9 cellular contexts compared by ENCODE assay signal in the genomic region with DNA sequence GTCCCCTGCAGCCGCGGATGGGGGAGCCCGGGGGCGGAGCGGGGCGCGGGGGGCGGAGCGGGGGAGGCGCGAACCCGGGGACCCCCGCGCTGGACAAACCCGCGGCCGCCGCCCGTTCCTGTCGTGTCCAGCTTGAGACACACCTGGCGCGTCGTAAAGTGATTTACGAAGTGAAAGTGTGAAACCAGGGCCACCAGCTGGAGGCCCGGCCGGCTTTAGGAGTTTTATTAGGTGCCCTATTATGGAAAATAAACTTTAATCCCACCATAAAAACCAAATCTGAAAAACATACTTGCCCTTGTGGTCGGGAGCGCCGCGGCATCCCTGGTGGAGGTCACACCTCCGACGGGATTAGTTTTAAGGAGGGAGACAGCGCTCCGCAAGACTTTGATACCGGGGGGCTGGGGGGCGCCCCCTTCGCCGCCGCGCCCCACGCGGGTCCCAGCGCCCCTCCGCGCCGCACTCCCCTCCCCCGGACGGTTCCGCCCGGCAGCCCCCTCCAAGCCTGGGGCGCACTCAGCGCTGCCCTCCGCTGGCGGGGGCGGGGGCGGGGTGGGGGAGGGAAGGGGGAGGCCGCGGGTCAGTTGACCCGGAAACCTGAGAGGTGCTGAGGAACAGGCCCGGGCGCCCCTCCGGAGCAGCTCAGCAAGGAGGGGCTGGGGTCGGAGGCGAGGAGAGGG. TPM values are rescaled to one million over a fixed set of nuclear protein-coding genes. Genes with fewer than 3 reads are reported as not detected.
DNase-seq lines count a peak whose midpoint lies in the region; ATAC-seq and FAIRE-seq lines count a peak whose summit lies in the region.
"Had no signal": no experiment of that assay in that cellular context is flagged by ENCODE, and none has a peak within 500 bp of the region (broad histone marks: within the 10 kb centered on the region; RNA-seq: fewer than 3 reads in every experiment).

No MANE protein-coding gene starts in this region.

- intact Hi-C loops in dendritic cell treated with granulocyte-macrophage colony-stimulating factor and Interleukin-4, amounts not matched to agents 40 ng/mL and 50 ng/mL, for 4 days (cut with micrococcal nuclease): no loop called here

- H3K27ac ChIP-seq in neuronal stem cell (replicated peaks; ENCODE audit: low read length): no peak overlapping the region
- H3K27ac ChIP-seq: SJSA1 had no signal

- no peak for FAIRE-seq in GM19239 (lab: Jason Lieb, UNC)

- peak overlapping the region; percentile 67 for H2AFZ ChIP-seq in neuronal stem cell (ENCODE audit: low read length)

- peaks cover 35 to 95% (median 68%) of the 10 kb centered on the region in 3 experiments for H3K27me3 ChIP-seq in neuronal stem cell (ENCODE audit: control insufficient read depth in 3 of 3, insufficient read depth in 3 of 3, low read depth in 1 of 3, low read length in 3 of 3)

- no peak overlapping the region for H3K23ac ChIP-seq in neuronal stem cell (ENCODE audit: low read depth, low read length, poor library complexity)

- H3K79me1 ChIP-seq in neuronal stem cell (ENCODE audit: low read depth, low read length): no peaks in the 10 kb centered on the region

- peak; percentile 48 for ATAC-seq in GM18511 (IDR thresholded peaks at IDR 0.05; ENCODE audit: unreplicated experiment)
- no peak for ATAC-seq in HG03457 (IDR thresholded peaks at IDR 0.05; ENCODE audit: unreplicated experiment)

- peaks cover 60% of the 10 kb centered on the region for H3K27me3 Mint-ChIP-seq in IgD-negative memory B cell
- peaks cover 90% of the 10 kb centered on the region for H3K27me3 Mint-ChIP-seq in dendritic cell treated with granulocyte-macrophage colony-stimulating factor and Interleukin-4, amounts not matched to agents 40 ng/mL and 50 ng/mL, for 4 days

- no peak overlapping the region for H2BK12ac ChIP-seq in neuronal stem cell (ENCODE audit: low read length)

- H3K36me3 ChIP-seq in neuronal stem cell (replicated peaks in 1 of 2; ENCODE audit: control insufficient read depth in 2 of 2, insufficient read depth in 2 of 2, low read length in 2 of 2): no peaks in the 10 kb centered on the region
- H3K36me3 ChIP-seq: SJSA1 had no signal

- H3K18ac ChIP-seq in neuronal stem cell (ENCODE audit: low read length): peak overlapping the region; percentile 51

- H2BK120ac ChIP-seq in neuronal stem cell (ENCODE audit: low read depth, low read length): no peak overlapping the region

- H3K14ac ChIP-seq in neuronal stem cell (ENCODE audit: low read length): no peak overlapping the region

- H3K9me3 ChIP-seq in neuronal stem cell (replicated peaks in 1 of 2; ENCODE audit: control insufficient read depth in 2 of 2, insufficient read depth in 1 of 2, low read depth in 1 of 2, low read length in 2 of 2): no peaks in the 10 kb centered on the region
- H3K9me3 ChIP-seq: SJSA1 had no signal

- no CpG with 5 or more reads among the region's 64 CpGs for WGBS in neuronal stem cell (ENCODE audit: extremely low coverage in 2 of 2, insufficient read length in 2 of 2, insufficient replicate concordance in 1 of 2), 2 donors

- no peak overlapping the region for H4K91ac ChIP-seq in neuronal stem cell (ENCODE audit: low read depth, low read length, poor library complexity)

- H3K4me1 Mint-ChIP-seq in IgD-negative memory B cell: peaks cover 14 to 19% (median 16%) of the 10 kb centered on the region in 3 donors
- H3K4me1 Mint-ChIP-seq in dendritic cell treated with granulocyte-macrophage colony-stimulating factor and Interleukin-4, amounts not matched to agents 40 ng/mL and 50 ng/mL, for 4 days (ENCODE audit: low read depth): peaks cover 16% of the 10 kb centered on the region

- H2BK5ac ChIP-seq in neuronal stem cell (ENCODE audit: low read length): no peak overlapping the region

- H3K9ac ChIP-seq in neuronal stem cell (ENCODE audit: low read depth, low read length, poor library complexity): no peak overlapping the region

- peak overlapping the region in 2 of 3 donors; percentile 4 to 14 for H3K27ac Mint-ChIP-seq in IgD-negative memory B cell
- no peak overlapping the region for H3K27ac Mint-ChIP-seq in dendritic cell treated with granulocyte-macrophage colony-stimulating factor and Interleukin-4, amounts not matched to agents 40 ng/mL and 50 ng/mL, for 4 days

- H3K9me3 Mint-ChIP-seq in IgD-negative memory B cell: peaks cover 0 to 4% (median 2%) of the 10 kb centered on the region in 3 donors
- H3K9me3 Mint-ChIP-seq in dendritic cell treated with granulocyte-macrophage colony-stimulating factor and Interleukin-4, amounts not matched to agents 40 ng/mL and 50 ng/mL, for 4 days: no peaks in the 10 kb centered on the region

- peaks cover 9 to 13% of the 10 kb centered on the region in 2 donors for H3K4me1 ChIP-seq in neuronal stem cell (ENCODE audit: control insufficient read depth in 2 of 2, insufficient read depth in 1 of 2, low read depth in 1 of 2, low read length in 2 of 2)

- peak overlapping the region; percentile 72 to 93 (median 80) for H3K4me3 Mint-ChIP-seq in IgD-negative memory B cell
- peak overlapping the region; percentile 70 for H3K4me3 Mint-ChIP-seq in dendritic cell treated with granulocyte-macrophage colony-stimulating factor and Interleukin-4, amounts not matched to agents 40 ng/mL and 50 ng/mL, for 4 days

- DNase-seq in neuronal stem cell (ENCODE audit: low spot score) (no peak), GM19239 (ENCODE audit: insufficient read length, low spot score) (no peak), NAMALWA (ENCODE audit: low spot score) (no peak), NCI-H1048 (lab: John Stamatoyannopoulos, UW) (no peak)

- no peaks in the 10 kb centered on the region for H3K36me3 Mint-ChIP-seq in IgD-negative memory B cell
- H3K36me3 Mint-ChIP-seq in dendritic cell treated with granulocyte-macrophage colony-stimulating factor and Interleukin-4, amounts not matched to agents 40 ng/mL and 50 ng/mL, for 4 days (ENCODE audit: low read depth): no peaks in the 10 kb centered on the region

- peak overlapping the region in 1 of 2 donors; percentile 38 for H3K4me3 ChIP-seq in neuronal stem cell (ENCODE audit: low read length in 2 of 2)
- H3K4me3 ChIP-seq: SJSA1 had no signal

- no peak overlapping the region for H2BK15ac ChIP-seq in neuronal stem cell (ENCODE audit: low read length)

- peak overlapping the region; percentile 48 for H3K4me2 ChIP-seq in neuronal stem cell (ENCODE audit: insufficient read depth, low read length, poor library complexity, severe bottlenecking)

- H3K4ac ChIP-seq in neuronal stem cell (ENCODE audit: low read length): no peak overlapping the region

- H2AK5ac ChIP-seq in neuronal stem cell (ENCODE audit: low read depth, low read length): no peak overlapping the region

- H4K8ac ChIP-seq in neuronal stem cell (ENCODE audit: low read depth, low read length): no peak overlapping the region

RNA-seq across cellular contexts. Expression of a gene that starts 10.3 kb away (rescaled TPM):
- not detected for polyA plus RNA-seq in IgD-negative memory B cell
- not detected for polyA plus RNA-seq in neuronal stem cell (2013, experiment 1 of 2)
- 0.04 TPM for polyA plus RNA-seq in neuronal stem cell (2013, experiment 2 of 2)

RNA-seq across cellular contexts. Expression of a gene that starts 50.7 kb away (rescaled TPM):
- polyA plus RNA-seq in IgD-negative memory B cell: 9.4 TPM
- 7.5 TPM for polyA plus RNA-seq in neuronal stem cell (2013, experiment 1 of 2)
- 7.7 TPM for polyA plus RNA-seq in neuronal stem cell (2013, experiment 2 of 2)
